ENCODE assay signal across 8 cellular contexts in genomic region chr4:40307627-40308497, GRCh38. TPM values are rescaled to one million over a fixed set of nuclear protein-coding genes. Genes with fewer than 3 reads are reported as not detected.
DNase-seq lines count a peak whose midpoint lies in the region; ATAC-seq lines count a peak whose summit lies in the region.

No MANE protein-coding gene starts in this region.

- intact Hi-C loops in left ventricle myocardium superior (cut with micrococcal nuclease) = loop anchor here (2.0 kb wide), 1 partner anchor 157 kb away; no protein-coding TSS in a partner anchor

- DNase-seq in activated gamma-delta T cell treated with Interleukin-2 at 50 U/mL for 16 hours (peak; percentile 68), activated gamma-delta T cell (lab: John Stamatoyannopoulos, UW) (no peak), left ventricle myocardium superior (no peak), NCI-H1436 (lab: John Stamatoyannopoulos, UW) (no peak), iPS-NIHi7 (ENCODE audit: extremely low spot score) (no peak)
- peak; percentile 60 for DNase-seq in activated CD4-positive, CD25-positive, alpha-beta regulatory T cell treated with anti-CD3 and anti-CD28 coated beads, Interleukin-2, amount 50 U/mL, for 72 hours
- peak; percentile 64 for DNase-seq in stimulated activated naive CD8-positive, alpha-beta T cell treated with anti-CD3 and anti-CD28 coated beads, Interleukin-15, Interleukin-2, amounts not matched to agents 100 U/mL and 50 U/mL, for 24 hours
- no peak for DNase-seq in NK-92 treated with Interleukin-12 subunit alpha and Interleukin-12 subunit beta, amount 100 ng/mL, for 24 hours (lab: John Stamatoyannopoulos, UW)

- peak; percentile 77 for ATAC-seq in left ventricle myocardium superior
- peak; percentile 24 for ATAC-seq in stimulated activated naive CD8-positive, alpha-beta T cell treated with anti-CD3 and anti-CD28 coated beads, Interleukin-15, Interleukin-2, amounts not matched to agents 100 U/mL and 50 U/mL, for 24 hours

RNA-seq across cellular contexts. Expression of gene CHRNA9, which starts 27.3 kb away (rescaled TPM):
- total RNA-seq in left ventricle myocardium superior = not detected

Comparison
In these comparisons a context has a peak if more than half of its experiments do, and no peak if none do; other contexts are left out.
1. DNase-seq: peak in activated gamma-delta T cell treated with Interleukin-2 at 50 U/mL for 16 hours (single experiment), activated CD4-positive, CD25-positive, alpha-beta regulatory T cell treated with anti-CD3 and anti-CD28 coated beads, Interleukin-2, amount 50 U/mL, for 72 hours (single experiment) and stimulated activated naive CD8-positive, alpha-beta T cell treated with anti-CD3 and anti-CD28 coated beads, Interleukin-15, Interleukin-2, amounts not matched to agents 100 U/mL and 50 U/mL, for 24 hours (single experiment); none in activated gamma-delta T cell (single experiment), left ventricle myocardium superior (single experiment), NCI-H1436 (single experiment), iPS-NIHi7 (single experiment) and NK-92 treated with Interleukin-12 subunit alpha and Interleukin-12 subunit beta, amount 100 ng/mL, for 24 hours (single experiment).